Comparison of ENCODE assay signal across 23 cellular contexts in genomic region chr6:29591677-29592076, GRCh38. TPM values are rescaled to one million over a fixed set of nuclear protein-coding genes. Genes with fewer than 3 reads are reported as not detected.
DNase-seq lines count a peak whose midpoint lies in the region; ATAC-seq, FAIRE-seq and TF ChIP-seq lines count a peak whose summit lies in the region.
"Had no signal": no experiment of that assay in that cellular context is flagged by ENCODE, and none has a peak within 500 bp of the region (broad histone marks: within the 10 kb centered on the region; RNA-seq: fewer than 3 reads in every experiment).

No MANE protein-coding gene starts in this region.

- H3K4me2 ChIP-seq in A549 (no peak overlapping the region), IMR-90 (ENCODE audit: low read depth, low read length) (no peak overlapping the region), H1 (ENCODE audit: insufficient read depth in 1 of 2, low read depth in 2 of 2, low read length in 2 of 2) (no peak overlapping the region)

- no peaks in the 10 kb centered on the region for H3K9me3 ChIP-seq in A549
- no peaks in the 10 kb centered on the region for H3K9me3 ChIP-seq in IMR-90 (ENCODE audit: control insufficient read depth, insufficient read depth, low read length)
- H3K9me3 ChIP-seq in H1 (ENCODE audit: insufficient read depth in 2 of 2, low read depth in 1 of 2, low read length in 1 of 2) = no peaks in the 10 kb centered on the region
- H3K9me3 ChIP-seq: HAP-1 had no signal

- H3K23ac ChIP-seq in IMR-90 (ENCODE audit: low read depth, low read length) (no peak overlapping the region), H1 (ENCODE audit: insufficient read length) (no peak overlapping the region)

- no peak overlapping the region for H3K56ac ChIP-seq in IMR-90 (ENCODE audit: extremely low read depth, insufficient read depth, low read length)
- no peak overlapping the region for H3K56ac ChIP-seq in H1 (replicated peaks; ENCODE audit: insufficient read length, low read depth, low read length)

- H3K4me3 ChIP-seq in A549 (no peak overlapping the region), IMR-90 (ENCODE audit: insufficient read depth, low read depth, low read length) (no peak overlapping the region), H1 (ENCODE audit: extremely low read depth in 1 of 4, insufficient read depth in 2 of 4, low read depth in 3 of 4, low read length in 4 of 4) (no peak overlapping the region)
- H3K4me3 ChIP-seq: GM23248, HAP-1 had no signal

- TF ChIP-seq EP300 in A549 (IDR thresholded peaks at IDR 0.05) (no peak), H1 (IDR thresholded peaks at IDR 0.05; ENCODE audit: borderline replicate concordance in 1 of 2, low read depth in 2 of 2, low read length in 2 of 2) (no peak)

- H2BK5ac ChIP-seq in IMR-90 (ENCODE audit: low read depth, low read length, poor library complexity, severe bottlenecking) = no peak overlapping the region
- H2BK5ac ChIP-seq in H1 (ENCODE audit: low read depth, low read length) = no peak overlapping the region

- H3K9ac ChIP-seq in IMR-90 (ENCODE audit: low read depth, low read length) (no peak overlapping the region), H1 (replicated peaks in 1 of 4; ENCODE audit: extremely low read depth in 1 of 4, low read depth in 3 of 4, low read length in 3 of 4) (no peak overlapping the region)
- H3K9ac ChIP-seq: GM23248 had no signal

- no peak overlapping the region for H3K18ac ChIP-seq in IMR-90 (ENCODE audit: low read depth, low read length)
- H3K18ac ChIP-seq in H1 (ENCODE audit: extremely low read depth, low read length) = no peak overlapping the region

- H2AK5ac ChIP-seq in IMR-90 (ENCODE audit: low read depth, low read length) (no peak overlapping the region), H1 (ENCODE audit: low read depth, low read length) (no peak overlapping the region)

- H2AFZ ChIP-seq in IMR-90 (replicated peaks; ENCODE audit: low read length, poor library complexity) (no peak overlapping the region), H1 (ENCODE audit: low read length) (no peak overlapping the region)
- H2AFZ ChIP-seq: GM23248 had no signal

- H4K5ac ChIP-seq in IMR-90 (ENCODE audit: low read depth, low read length) = no peak overlapping the region
- no peak overlapping the region for H4K5ac ChIP-seq in H1 (ENCODE audit: insufficient read length, low read depth, low read length)

- H2BK20ac ChIP-seq in IMR-90 (ENCODE audit: low read depth, low read length) (no peak overlapping the region), H1 (ENCODE audit: low read length) (no peak overlapping the region)

- no peak for FAIRE-seq in A549 (lab: Jason Lieb, UNC)
- no peak for FAIRE-seq in H1 (lab: Jason Lieb, UNC)
- FAIRE-seq: GM12891, GM18507, H54 had no signal

- no peaks in the 10 kb centered on the region for H4K20me1 ChIP-seq in IMR-90 (ENCODE audit: insufficient read depth, low read length)
- no peaks in the 10 kb centered on the region for H4K20me1 ChIP-seq in H1 (replicated peaks in 1 of 2; ENCODE audit: control insufficient read depth in 1 of 2, insufficient read depth in 2 of 2, low read length in 2 of 2)

- ATAC-seq in A549 (no peak), IMR-90 (ENCODE audit: low read depth) (no peak), GM21381 (IDR thresholded peaks at IDR 0.05; ENCODE audit: unreplicated experiment) (no peak)

- TF ChIP-seq RAD21 in A549 (conservative IDR thresholded peaks at IDR 0.05 in 1 of 2, IDR thresholded peaks at IDR 0.05 in 1 of 2) (no peak), IMR-90 (IDR thresholded peaks at IDR 0.05; ENCODE audit: low read length) (no peak), H1 (IDR thresholded peaks at IDR 0.05 in 1 of 2, conservative IDR thresholded peaks at IDR 0.05 in 1 of 2; ENCODE audit: low read depth in 2 of 2, low read length in 2 of 2) (no peak)

- H3K79me1 ChIP-seq in IMR-90 (ENCODE audit: low read depth in 1 of 2, low read length in 2 of 2) = no peaks in the 10 kb centered on the region
- no peaks in the 10 kb centered on the region for H3K79me1 ChIP-seq in H1 (ENCODE audit: low read depth, low read length)

- no peaks in the 10 kb centered on the region for H3K23me2 ChIP-seq in H1 (ENCODE audit: low read depth, low read length)

- TF ChIP-seq CTCF in A549 (IDR thresholded peaks at IDR 0.05) = no peak
- no peak for TF ChIP-seq CTCF in IMR-90 (conservative IDR thresholded peaks at IDR 0.05; ENCODE audit: low read depth, low read length)
- TF ChIP-seq CTCF in H1 (IDR thresholded peaks at IDR 0.05; ENCODE audit: control extremely low read depth in 1 of 3, insufficient read depth in 1 of 3, low read depth in 1 of 3, low read length in 3 of 3) = no peak

- BruUV-seq in IMR-90 (replicated peaks; lab: Mats Ljungman, UMichigan) = no TSS peak

- intact Hi-C loops in IMR-90 (cut with micrococcal nuclease) = no loop called here

- no peak overlapping the region for H4K91ac ChIP-seq in IMR-90 (ENCODE audit: insufficient read depth, low read depth, low read length)
- H4K91ac ChIP-seq in H1 (replicated peaks; ENCODE audit: insufficient read length, low read length) = no peak overlapping the region

- TF ChIP-seq POLR2A in A549 (IDR thresholded peaks at IDR 0.05; ENCODE audit: low read length) (no peak), IMR-90 (IDR thresholded peaks at IDR 0.05; ENCODE audit: low read depth, low read length) (no peak), H1 (IDR thresholded peaks at IDR 0.05; ENCODE audit: control extremely low read depth in 1 of 2, low read depth in 2 of 2, low read length in 2 of 2) (no peak)

- H2BK15ac ChIP-seq in IMR-90 (ENCODE audit: low read depth, low read length) (no peak overlapping the region), H1 (ENCODE audit: low read length) (no peak overlapping the region)

- no peak overlapping the region for H3K4ac ChIP-seq in IMR-90 (ENCODE audit: low read depth, low read length)
- H3K4ac ChIP-seq in H1 (replicated peaks; ENCODE audit: insufficient read length, low read depth, low read length) = no peak overlapping the region

- H3K27ac ChIP-seq in A549 (no peak overlapping the region), IMR-90 (ENCODE audit: insufficient read depth, low read length) (no peak overlapping the region), H1 (ENCODE audit: low read depth, low read length) (no peak overlapping the region)
- H3K27ac ChIP-seq: GM23248 had no signal

- 72% methylated on average over 2 of the region's 2 CpGs for WGBS in A549 (ENCODE audit: missing lambda C conversion rate)
- WGBS in IMR-90 (ENCODE audit: extremely low coverage in 2 of 2, insufficient read length in 1 of 2), 2 experiments = 88% methylated on average over 1 of the region's 2 CpGs; no CpG with 5 or more reads in 1 of the 2 experiments
- WGBS in H1 (ENCODE audit: extremely low coverage in 1 of 2, insufficient coverage in 1 of 2, insufficient read length in 1 of 2, insufficient replicate concordance in 2 of 2, low coverage in 1 of 2, low lambda C conversion rate in 2 of 2, missing lambda C conversion rate in 1 of 2), 2 experiments = 92% methylated on average over 2 of the region's 2 CpGs; no CpG with 5 or more reads in 1 of the 2 experiments

- CTCF ChIA-PET in A549 (lab: Yijun Ruan, JAX) (no interaction called here), IMR-90 (lab: Yijun Ruan, JAX) (no interaction called here), H1 (lab: Charles Lee; ENCODE audit: partially characterized antibody) (interaction anchor here (0.9 to 7.2 kb wide), 3 partner anchors 26 to 216 kb away, joined by 3 to 53 read pairs (median 11); partner anchors contain the start of gene OR12D3)

- H3K79me2 ChIP-seq in H1 (ENCODE audit: control insufficient read depth in 1 of 2, insufficient read depth in 2 of 2, low read length in 2 of 2) = no peaks in the 10 kb centered on the region

- H3K4me1 ChIP-seq in A549 (no peaks in the 10 kb centered on the region), IMR-90 (ENCODE audit: control insufficient read depth, insufficient read depth, low read length) (no peaks in the 10 kb centered on the region), H1 (replicated peaks in 1 of 4; ENCODE audit: control insufficient read depth in 3 of 4, insufficient read depth in 4 of 4, low read length in 3 of 4) (no peaks in the 10 kb centered on the region; a peak in 1 of 7 replicates)

- POLR2A ChIA-PET in A549 (lab: Yijun Ruan, JAX) = no interaction called here
- POLR2A ChIA-PET in IMR-90 (lab: Charles Lee; ENCODE audit: unreplicated experiment) = no interaction called here
- POLR2A ChIA-PET in H1 (lab: Charles Lee; ENCODE audit: partially characterized antibody) = interaction anchor here (0.8 to 0.9 kb wide), 2 partner anchors 35 to 91 kb away, joined by 3 read pairs; no protein-coding TSS in a partner anchor

- no peaks in the 10 kb centered on the region for H3K27me3 ChIP-seq in IMR-90 (ENCODE audit: control insufficient read depth, insufficient read depth, low read length)
- H3K27me3 ChIP-seq in H1 (replicated peaks in 1 of 4; ENCODE audit: control insufficient read depth in 3 of 4, extremely low read depth in 1 of 4, insufficient read depth in 3 of 4, low read length in 3 of 4) = no peaks in the 10 kb centered on the region

- H2BK120ac ChIP-seq in IMR-90 (ENCODE audit: low read depth, low read length) (no peak overlapping the region), H1 (replicated peaks; ENCODE audit: low read depth, low read length) (no peak overlapping the region)

- no peaks in the 10 kb centered on the region for H3K36me3 ChIP-seq in IMR-90 (ENCODE audit: control insufficient read depth, insufficient read depth, low read length)
- H3K36me3 ChIP-seq in H1 (ENCODE audit: control insufficient read depth in 2 of 4, insufficient read depth in 4 of 4, low read length in 3 of 4) = no peaks in the 10 kb centered on the region
- H3K36me3 ChIP-seq: HAP-1 had no signal

- H4K8ac ChIP-seq in IMR-90 (ENCODE audit: low read depth in 2 of 2, low read length in 2 of 2) = no peak overlapping the region
- H4K8ac ChIP-seq in H1 (ENCODE audit: extremely low read depth, insufficient read depth, low read length) = no peak overlapping the region

- H3K9me1 ChIP-seq in IMR-90 (ENCODE audit: insufficient read depth, low read length) = no peaks in the 10 kb centered on the region

- DNase-seq in A549 (ENCODE audit: low read depth in 1 of 2, low spot score in 1 of 2) (no peak), IMR-90 (no peak), H1 (ENCODE audit: low read depth in 1 of 2, low spot score in 2 of 2) (no peak)
- no peak for DNase-seq in stimulated activated CD4-positive, alpha-beta T cell treated with anti-CD3 and anti-CD28 coated beads, Interleukin-15, amount 100 ng/mL, for 24 hours
- DNase-seq: 8988T; C1 segment of cervical spinal cord; Calu3; CD4-positive, alpha-beta memory T cell; COR-L47; DMS53; DMS79 treated with DMSO at 0.1 percent for 48 hours; GF-D8; GM23248; HFFc6 had no signal

- in situ Hi-C loops in IMR-90 (cut with MboI; ENCODE audit: low sequenced_read_pairs) = loop anchor here (10.0 kb wide), 1 partner anchor 907 kb away; no protein-coding TSS in a partner anchor

- no peak overlapping the region for H2AK9ac ChIP-seq in IMR-90 (replicated peaks; ENCODE audit: low read depth, low read length, poor library complexity)

- H3K14ac ChIP-seq in IMR-90 (replicated peaks; ENCODE audit: low read depth, low read length) (no peak overlapping the region), H1 (ENCODE audit: insufficient read length) (no peak overlapping the region)

- dilution Hi-C loops in IMR-90 (cut with HindIII; ENCODE audit: low sequenced_read_pairs, unreplicated experiment) = no loop called here

- H2BK12ac ChIP-seq in H1 (ENCODE audit: low read depth, low read length) = no peak overlapping the region

RNA-seq across cellular contexts. Expression of gene OR2H2, which starts 6.8 kb away (rescaled TPM):
- polyA plus RNA-seq in A549 (2011; rRNA removed) = not detected in 2 replicates
- not detected in 2 replicates for polyA plus RNA-seq in A549 (2012; cell fraction: cytosol; rRNA removed)
- not detected in 2 replicates for polyA plus RNA-seq in A549 (2012; cell fraction: nucleus; rRNA removed)
- polyA plus RNA-seq in A549 (2017; fragmentation: RNase III; extraction: RNeasy Plus Mini Kit Qiagen cat#74134 plus additional on column Dnase treatment) = not detected in 3 replicates
- polyA minus RNA-seq in A549 (2011; rRNA and poly(A)+ RNA removed) = not detected in 2 replicates
- total RNA-seq in IMR-90 (2012; rRNA removed) = not detected in 2 replicates
- polyA plus RNA-seq in IMR-90 (2012; rRNA removed) = not detected in 2 replicates
- not detected in 2 replicates for polyA plus RNA-seq in IMR-90 (2012; cell fraction: cytosol; rRNA removed)
- polyA plus RNA-seq in IMR-90 (2012; cell fraction: nucleus; rRNA removed; ENCODE audit: low replicate concordance) = not detected in 2 replicates
- total RNA-seq in H1 (2021; fragmentation: NEBNext Ultra II Directional; extraction: Animal tissue kit (Norgen Biotek cat#: 25700)) = not detected in 2 replicates
- polyA plus RNA-seq in H1 (2011; rRNA removed) = not detected in 2 replicates
- not detected for polyA plus RNA-seq in H1 (2011; cell fraction: cytosol; rRNA removed)
- not detected for polyA plus RNA-seq in H1 (2011; cell fraction: nucleus; rRNA removed)
- polyA plus RNA-seq in H1 (2012, experiment 1 of 2) = 1.3 to 1.7 TPM (median 1.6 TPM) in 4 replicates
- not detected for polyA plus RNA-seq in H1 (2012, experiment 2 of 2)
- not detected for polyA plus RNA-seq in H1 (2013, experiment 1 of 2)
- not detected for polyA plus RNA-seq in H1 (2013, experiment 2 of 2)
- not detected in 2 replicates for polyA minus RNA-seq in H1 (2011; rRNA and poly(A)+ RNA removed)
- not detected for polyA minus RNA-seq in H1 (2011; cell fraction: cytosol; rRNA and poly(A)+ RNA removed)
- polyA minus RNA-seq in H1 (2011; cell fraction: nucleus; rRNA and poly(A)+ RNA removed) = not detected
- total RNA-seq: A673; Calu3; CD4-positive, alpha-beta memory T cell; Daoy; G401; GM23248; HFFc6 had no signal
- polyA plus RNA-seq: BJ; CD4-positive, alpha-beta memory T cell; GM23248 had no signal

RNA-seq across cellular contexts. Expression of gene UBD, which starts 32.1 kb away (rescaled TPM):
- polyA plus RNA-seq in A549 (2011; rRNA removed) (0.19 and 0.30 TPM in 2 replicates), A549 (2017; fragmentation: RNase III; extraction: RNeasy Plus Mini Kit Qiagen cat#74134 plus additional on column Dnase treatment) (0.41 to 1.2 TPM (median 0.69 TPM) in 3 replicates), IMR-90 (2012; rRNA removed) (not detected in 2 replicates), H1 (2011; rRNA removed) (0.23 TPM in 1 of 2 replicates, not detected in the other)
- polyA plus RNA-seq in A549 (2012; cell fraction: cytosol; rRNA removed) = 0.19 TPM in 2 replicates
- polyA plus RNA-seq in A549 (2012; cell fraction: nucleus; rRNA removed) = not detected in 2 replicates
- not detected in 2 replicates for polyA minus RNA-seq in A549 (2011; rRNA and poly(A)+ RNA removed)
- not detected in 2 replicates for total RNA-seq in IMR-90 (2012; rRNA removed)
- not detected in 2 replicates for polyA plus RNA-seq in IMR-90 (2012; cell fraction: cytosol; rRNA removed)
- polyA plus RNA-seq in IMR-90 (2012; cell fraction: nucleus; rRNA removed; ENCODE audit: low replicate concordance) = not detected in 2 replicates
- total RNA-seq in H1 (2021; fragmentation: NEBNext Ultra II Directional; extraction: Animal tissue kit (Norgen Biotek cat#: 25700)) = not detected in 2 replicates
- polyA plus RNA-seq in H1 (2011; cell fraction: cytosol; rRNA removed) = 0.14 TPM
- not detected for polyA plus RNA-seq in H1 (2011; cell fraction: nucleus; rRNA removed)
- polyA plus RNA-seq in H1 (2012, experiment 1 of 2) = 0.29 to 0.54 TPM (median 0.32 TPM) in 3 of 4 replicates, not detected in the other
- not detected for polyA plus RNA-seq in H1 (2012, experiment 2 of 2)
- not detected for polyA plus RNA-seq in H1 (2013, experiment 1 of 2)
- polyA plus RNA-seq in H1 (2013, experiment 2 of 2) = not detected
- 0.16 TPM in 1 of 2 replicates, not detected in the other for polyA minus RNA-seq in H1 (2011; rRNA and poly(A)+ RNA removed)
- not detected for polyA minus RNA-seq in H1 (2011; cell fraction: cytosol; rRNA and poly(A)+ RNA removed)
- polyA minus RNA-seq in H1 (2011; cell fraction: nucleus; rRNA and poly(A)+ RNA removed) = not detected
- total RNA-seq: A673; CD4-positive, alpha-beta memory T cell; GM23248; HFFc6 had no signal
- polyA plus RNA-seq: BJ; CD4-positive, alpha-beta memory T cell; GM23248 had no signal

RNA-seq across cellular contexts. Expression of gene GABBR1, which starts 41.3 kb away (rescaled TPM):
- 6.8 and 11.0 TPM in 2 replicates for polyA plus RNA-seq in A549 (2011; rRNA removed)
- polyA plus RNA-seq in A549 (2012; cell fraction: cytosol; rRNA removed) = 6.1 and 6.5 TPM in 2 replicates
- 40.3 and 57.4 TPM in 2 replicates for polyA plus RNA-seq in A549 (2012; cell fraction: nucleus; rRNA removed)
- 8.2 to 9.7 TPM (median 9.0 TPM) in 3 replicates for polyA plus RNA-seq in A549 (2017; fragmentation: RNase III; extraction: RNeasy Plus Mini Kit Qiagen cat#74134 plus additional on column Dnase treatment)
- 7.9 and 13.0 TPM in 2 replicates for polyA minus RNA-seq in A549 (2011; rRNA and poly(A)+ RNA removed)
- total RNA-seq in IMR-90 (2012; rRNA removed) = 5.9 and 6.9 TPM in 2 replicates
- polyA plus RNA-seq in IMR-90 (2012; rRNA removed) = 25.6 and 31.5 TPM in 2 replicates
- polyA plus RNA-seq in IMR-90 (2012; cell fraction: cytosol; rRNA removed) = 6.7 and 7.4 TPM in 2 replicates
- 258 and 361 TPM in 2 replicates for polyA plus RNA-seq in IMR-90 (2012; cell fraction: nucleus; rRNA removed; ENCODE audit: low replicate concordance)
- total RNA-seq in H1 (2021; fragmentation: NEBNext Ultra II Directional; extraction: Animal tissue kit (Norgen Biotek cat#: 25700)) = 67.8 and 75.9 TPM in 2 replicates
- polyA plus RNA-seq in H1 (2011; rRNA removed) = 78.3 and 86.7 TPM in 2 replicates
- polyA plus RNA-seq in H1 (2011; cell fraction: cytosol; rRNA removed) = 59.9 TPM
- polyA plus RNA-seq in H1 (2011; cell fraction: nucleus; rRNA removed) = 315 TPM
- 55.4 to 76.8 TPM (median 71.2 TPM) in 4 replicates for polyA plus RNA-seq in H1 (2012, experiment 1 of 2)
- polyA plus RNA-seq in H1 (2012, experiment 2 of 2) = 19.6 TPM
- 58.3 TPM for polyA plus RNA-seq in H1 (2013, experiment 1 of 2)
- 52.1 TPM for polyA plus RNA-seq in H1 (2013, experiment 2 of 2)
- 73.3 and 88.3 TPM in 2 replicates for polyA minus RNA-seq in H1 (2011; rRNA and poly(A)+ RNA removed)
- polyA minus RNA-seq in H1 (2011; cell fraction: cytosol; rRNA and poly(A)+ RNA removed) = 25.2 TPM
- polyA minus RNA-seq in H1 (2011; cell fraction: nucleus; rRNA and poly(A)+ RNA removed) = 118 TPM

Comparison
In these comparisons a context has a peak if more than half of its experiments do, and no peak if none do; other contexts are left out.
1. Of the 18 proteins assayed by ChIP-seq in both H1 and A549: peak only in H1: none; only in A549: none; in both: MAFK; in neither: 17.